In genomic region chr3:136267235-136267634, GRCh38 we compare ENCODE assay signal across 9 cellular contexts.
"Had no signal": no experiment of that assay in that cellular context is flagged by ENCODE, and none has a peak within 500 bp of the region (broad histone marks: within the 10 kb centered on the region; RNA-seq: fewer than 3 reads in every experiment).

No MANE protein-coding gene starts in this region.

- H3K4me3 Mint-ChIP-seq: IgD-negative memory B cell had no signal

- H3K27ac Mint-ChIP-seq: IgD-negative memory B cell had no signal

- H2AFZ ChIP-seq: GM23248 had no signal

- H3K9ac ChIP-seq: GM23248, KMS-11 had no signal

- H3K9me3 ChIP-seq: HAP-1 had no signal

- H3K4me2 ChIP-seq: KMS-11 had no signal

- H3K9me3 Mint-ChIP-seq: IgD-negative memory B cell had no signal

- H3K27ac ChIP-seq: GM23248, HL-60, KMS-11 had no signal

- DNase-seq: GOT3, H7, KBM-7 had no signal

- H3K27me3 Mint-ChIP-seq: IgD-negative memory B cell had no signal

- H3K4me3 ChIP-seq: GM23248, HAP-1 had no signal

- ATAC-seq: HCT116 had no signal
